ENCODE assay signal across 29 cellular contexts in genomic region chr3:188047536-188047935, GRCh38.
"Had no signal": no experiment of that assay in that cellular context is flagged by ENCODE, and none has a peak within 500 bp of the region (broad histone marks: within the 10 kb centered on the region; RNA-seq: fewer than 3 reads in every experiment).

No MANE protein-coding gene starts in this region.

- H3K36me3 ChIP-seq: ascending aorta, breast epithelium, esophagus muscularis mucosa, gastrocnemius medialis, heart left ventricle, WERI-Rb-1 had no signal

- H3K27ac ChIP-seq: ascending aorta, breast epithelium, esophagus muscularis mucosa, foreskin keratinocyte, gastrocnemius medialis, heart left ventricle, WERI-Rb-1 had no signal

- ATAC-seq: activated CD4-positive, alpha-beta T cell treated with anti-CD3 and anti-CD28 coated beads for 36 hours; activated CD4-positive, CD25-positive, alpha-beta regulatory T cell treated with anti-CD3 and anti-CD28 coated beads, Interleukin-2, amount 50 U/mL, for 24 hours; activated CD8-positive, alpha-beta memory T cell treated with anti-CD3 and anti-CD28 coated beads, Interleukin-2, amount 10 ng/mL, durations not matched to agents 7 days and 5 days; activated CD8-positive, alpha-beta T cell treated with anti-CD3 and anti-CD28 coated beads, Interleukin-2, amount 10 ng/mL, durations not matched to agents 7 days and 5 days; activated naive CD4-positive, alpha-beta T cell treated with anti-CD3 and anti-CD28 coated beads, Interleukin-2, amount 50 U/mL, for 72 hours; activated T-cell treated with anti-CD3 and anti-CD28 coated beads, Interleukin-2, amount 50 U/mL, for 72 hours; effector memory CD8-positive, alpha-beta T cell; gastrocnemius medialis; heart left ventricle had no signal

- H3K9me3 ChIP-seq: ascending aorta, breast epithelium, esophagus muscularis mucosa, gastrocnemius medialis, heart left ventricle had no signal

- H3K27me3 ChIP-seq: ascending aorta, breast epithelium, esophagus muscularis mucosa, foreskin keratinocyte, gastrocnemius medialis had no signal

- DNase-seq: activated B cell treated with CpG ODN at 0.5 μM for 24 hours; activated CD4-positive, alpha-beta memory T cell treated with anti-CD3 and anti-CD28 coated beads for 36 hours; activated CD4-positive, alpha-beta T cell treated with anti-CD3 and anti-CD28 coated beads for 36 hours; activated CD4-positive, alpha-beta T cell treated with anti-CD3 and anti-CD28 coated beads, Interleukin-2, amount 10 ng/mL, durations not matched to agents 24 days and 14 days; activated CD8-positive, alpha-beta memory T cell treated with anti-CD3 and anti-CD28 coated beads, Interleukin-2, amount 10 ng/mL, durations not matched to agents 7 days and 5 days; activated CD8-positive, alpha-beta memory T cell treated with anti-CD3 and anti-CD28 coated beads, Interleukin-2, amount 50 U/mL, for 48 hours; activated CD8-positive, alpha-beta T cell treated with anti-CD3 and anti-CD28 coated beads, Interleukin-2, amount 10 ng/mL, durations not matched to agents 7 days and 5 days; activated gamma-delta T cell; activated naive CD4-positive, alpha-beta T cell; activated naive CD4-positive, alpha-beta T cell treated with anti-CD3 and anti-CD28 coated beads, Interleukin-2, amount 10 ng/mL, durations not matched to agents 7 days and 5 days; activated naive CD8-positive, alpha-beta T cell treated with anti-CD3 and anti-CD28 coated beads, Interleukin-2, amount 10 ng/mL, durations not matched to agents 7 days and 5 days; activated T-cell treated with anti-CD3 and anti-CD28 coated beads for 4 hours; activated T-cell treated with anti-CD3 and anti-CD28 coated beads, Interleukin-2, amount 50 U/mL, for 24 hours; activated T-cell treated with anti-CD3 and anti-CD28 coated beads, Interleukin-2, amount 50 U/mL, for 72 hours; cortex of kidney; effector CD4-positive, alpha-beta T cell; effector memory CD8-positive, alpha-beta T cell; erythroblast; gastrocnemius medialis; glutamatergic neuron; heart left ventricle; T1000; WERI-Rb-1 had no signal

- H3K4me3 ChIP-seq: ascending aorta, breast epithelium, esophagus muscularis mucosa, gastrocnemius medialis, heart left ventricle had no signal
